In genomic region chr11:127474735-127475134, GRCh38 we compare ENCODE assay signal across 28 cellular contexts.
"Had no signal": no experiment of that assay in that cellular context is flagged by ENCODE, and none has a peak within 500 bp of the region (broad histone marks: within the 10 kb centered on the region; RNA-seq: fewer than 3 reads in every experiment).

No MANE protein-coding gene starts in this region.

- H3K27me3 ChIP-seq: brain microvascular endothelial cell, cardiac muscle cell, Peyer's patch, SJCRH30 had no signal

- H3K4me3 ChIP-seq: cardiac muscle cell, Peyer's patch, SJCRH30 had no signal

- H3K9ac ChIP-seq: SK-N-SH had no signal

- ATAC-seq: activated CD4-positive, alpha-beta T cell treated with anti-CD3 and anti-CD28 coated beads for 36 hours; activated T-helper 17 cell treated with anti-CD3 and anti-CD28 coated beads, Interleukin-2, amount 50 U/mL, for 72 hours had no signal

- H3K4me2 ChIP-seq: SK-N-SH had no signal

- H3K9me3 Mint-ChIP-seq: activated CD4-positive, alpha-beta memory T cell treated with anti-CD3 and anti-CD28 coated beads, Interleukin-2, amount 10 ng/mL, durations not matched to agents 7 days and 5 days; activated naive CD4-positive, alpha-beta T cell treated with anti-CD3 and anti-CD28 coated beads for 36 hours; activated naive CD8-positive, alpha-beta T cell treated with anti-CD3 and anti-CD28 coated beads for 36 hours had no signal

- H3K27ac ChIP-seq: brain microvascular endothelial cell, cardiac muscle cell, Peyer's patch, RWPE1, SJCRH30, VCaP had no signal

- H3K36me3 ChIP-seq: brain microvascular endothelial cell, cardiac muscle cell, Peyer's patch, SJCRH30 had no signal

- H3K27ac Mint-ChIP-seq: activated CD4-positive, alpha-beta memory T cell treated with anti-CD3 and anti-CD28 coated beads, Interleukin-2, amount 10 ng/mL, durations not matched to agents 7 days and 5 days; activated CD4-positive, alpha-beta T cell treated with anti-CD3 and anti-CD28 coated beads for 36 hours; activated naive CD4-positive, alpha-beta T cell treated with anti-CD3 and anti-CD28 coated beads for 36 hours; activated naive CD8-positive, alpha-beta T cell treated with anti-CD3 and anti-CD28 coated beads for 36 hours; activated T-helper 17 cell treated with anti-CD3 and anti-CD28 coated beads, Interleukin-2, amount 50 U/mL, for 72 hours had no signal

- H3K36me3 Mint-ChIP-seq: activated naive CD8-positive, alpha-beta T cell treated with anti-CD3 and anti-CD28 coated beads for 36 hours had no signal

- H3K9me3 ChIP-seq: Peyer's patch, SJCRH30, SK-N-SH had no signal

- H3K4me1 ChIP-seq: Peyer's patch, SJCRH30 had no signal

- DNase-seq: activated CD4-positive, alpha-beta memory T cell treated with anti-CD3 and anti-CD28 coated beads, Interleukin-2, amount 10 ng/mL, durations not matched to agents 7 days and 5 days; activated CD4-positive, alpha-beta T cell treated with anti-CD3 and anti-CD28 coated beads for 36 hours; activated CD4-positive, alpha-beta T cell treated with anti-CD3 and anti-CD28 coated beads, Interleukin-2, amount 50 U/mL, for 1 hour; activated gamma-delta T cell; activated naive CD4-positive, alpha-beta T cell treated with anti-CD3 and anti-CD28 coated beads for 36 hours; activated naive CD8-positive, alpha-beta T cell treated with anti-CD3 and anti-CD28 coated beads for 36 hours; activated T-cell treated with anti-CD3 and anti-CD28 coated beads for 4 hours; activated T-cell treated with anti-CD3 and anti-CD28 coated beads, Interleukin-2, amount 50 U/mL, for 48 hours; brain microvascular endothelial cell; MM.1S; NCI-H1694; NCI-H2029; NCI-H2107; NCI-H2171 treated with DMSO at 0.1 percent for 48 hours; NCI-H226; NCI-H510A; NCI-H774; NK-92 treated with Interleukin-12 subunit alpha and Interleukin-12 subunit beta, amount 100 ng/mL, for 24 hours; OCI-M1; Peyer's patch; Right ventricle myocardium superior; SJCRH30; SK-N-SH; T-helper 1 cell had no signal
